8 cellular contexts compared by ENCODE assay signal in genomic region chrX:131830400-131831184, GRCh38.
DNase-seq lines count a peak whose midpoint lies in the region; ATAC-seq and TF ChIP-seq lines count a peak whose summit lies in the region.

No MANE protein-coding gene starts in this region.

- peaks cover 16 to 42% (median 29%) of the 10 kb centered on the region in 3 donors for H3K4me1 Mint-ChIP-seq in naive B cell

- H3K27ac Mint-ChIP-seq in naive B cell, result peak overlapping the region; percentile 35 to 93 (median 84)

- H3K4me3 ChIP-seq in fibroblast of lung (replicated peaks in 1 of 4; ENCODE audit: control extremely low read depth in 1 of 4, insufficient read depth in 1 of 4, low read depth in 3 of 4, low read length in 4 of 4), result no peak overlapping the region
- H3K4me3 ChIP-seq in thymus (ENCODE audit: low read length), result peak overlapping the region; percentile 33

- H2AFZ ChIP-seq in fibroblast of lung (ENCODE audit: low read length), result peak overlapping the region; percentile 53

- H3K36me3 ChIP-seq in fibroblast of lung (ENCODE audit: control insufficient read depth, insufficient read depth, low read length), result no peaks in the 10 kb centered on the region
- H3K36me3 ChIP-seq in thymus (ENCODE audit: control insufficient read depth, insufficient read depth), result no peaks in the 10 kb centered on the region

- no peaks in the 10 kb centered on the region for H3K36me3 Mint-ChIP-seq in naive B cell

- peaks cover 0 to 1% (median 0%) of the 10 kb centered on the region in 7 donors for H3K9me3 Mint-ChIP-seq in naive B cell

- in situ Hi-C loops in ACHN (cut with HindIII; ENCODE audit: low pct_ligation_motif_present, low pct_unique_long_range_greater_than_20kb, low sequenced_read_pairs), result no loop called here

- H3K27me3 ChIP-seq in fibroblast of lung (ENCODE audit: control insufficient read depth, insufficient read depth, low read length) (no peaks in the 10 kb centered on the region), thymus (ENCODE audit: control insufficient read depth, insufficient read depth) (no peaks in the 10 kb centered on the region)

- no peaks in the 10 kb centered on the region for H4K20me1 ChIP-seq in fibroblast of lung (ENCODE audit: control insufficient read depth, extremely low read depth, insufficient read depth, low read length)

- peak overlapping the region; percentile 15 for H3K4me2 ChIP-seq in fibroblast of lung (ENCODE audit: extremely low read depth, insufficient read depth, low read length)

- H3K4me3 Mint-ChIP-seq in naive B cell, result peak overlapping the region; percentile 51 to 82 (median 74)

- H3K27me3 Mint-ChIP-seq in naive B cell, result no peaks in the 10 kb centered on the region

- no peaks in the 10 kb centered on the region for H3K4me1 ChIP-seq in fibroblast of lung (ENCODE audit: control insufficient read depth, extremely low read depth, insufficient read depth, low read length)
- no peaks in the 10 kb centered on the region for H3K4me1 ChIP-seq in thymus (ENCODE audit: control insufficient read depth, insufficient read depth, low read length)

- no peak overlapping the region for H3K9ac ChIP-seq in fibroblast of lung (ENCODE audit: insufficient read depth, low read length)

- DNase-seq in ACHN, result peak; percentile 71
- DNase-seq in NCI-H2227 treated with DMSO at 0.1 percent for 48 hours (lab: John Stamatoyannopoulos, UW), result peak; percentile 90
- peak; percentile 57 to 64 for DNase-seq in activated CD4-positive, alpha-beta T cell treated with anti-CD3 and anti-CD28 coated beads, Interleukin-2, amount 50 U/mL, for 48 hours
- peak; percentile 45 to 51 for DNase-seq in fibroblast of lung (ENCODE audit: low read depth in 2 of 2)
- peak; percentile 71 for DNase-seq in naive B cell

- H3K9me3 ChIP-seq in fibroblast of lung (ENCODE audit: control insufficient read depth, insufficient read depth, low read depth, low read length), result no peaks in the 10 kb centered on the region
- no peaks in the 10 kb centered on the region for H3K9me3 ChIP-seq in thymus (ENCODE audit: control insufficient read depth)

- no peak overlapping the region for H3K27ac ChIP-seq in fibroblast of lung (ENCODE audit: insufficient read depth, low read length)
- peak overlapping the region; percentile 85 for H3K27ac ChIP-seq in thymus (ENCODE audit: low read depth)

- ATAC-seq in GM18502 (IDR thresholded peaks at IDR 0.05; ENCODE audit: poor library complexity, unreplicated experiment), result peak; percentile 81
- peak; percentile 73 for ATAC-seq in HG03095 (IDR thresholded peaks at IDR 0.05; ENCODE audit: unreplicated experiment)
- peak; percentile 66 to 78 for ATAC-seq in naive B cell (ENCODE audit: low read depth in 2 of 2)

- 7% methylated on average over 15 of the region's 15 CpGs for WGBS in thymus

- no peaks in the 10 kb centered on the region for H3K79me2 ChIP-seq in fibroblast of lung (ENCODE audit: control insufficient read depth, insufficient read depth, low read length)

- no peak for TF ChIP-seq CTCF in fibroblast of lung (conservative IDR thresholded peaks at IDR 0.05 in 1 of 2, IDR thresholded peaks at IDR 0.05 in 1 of 2; ENCODE audit: low read depth in 1 of 2, low read length in 2 of 2)
